In the genomic region with DNA sequence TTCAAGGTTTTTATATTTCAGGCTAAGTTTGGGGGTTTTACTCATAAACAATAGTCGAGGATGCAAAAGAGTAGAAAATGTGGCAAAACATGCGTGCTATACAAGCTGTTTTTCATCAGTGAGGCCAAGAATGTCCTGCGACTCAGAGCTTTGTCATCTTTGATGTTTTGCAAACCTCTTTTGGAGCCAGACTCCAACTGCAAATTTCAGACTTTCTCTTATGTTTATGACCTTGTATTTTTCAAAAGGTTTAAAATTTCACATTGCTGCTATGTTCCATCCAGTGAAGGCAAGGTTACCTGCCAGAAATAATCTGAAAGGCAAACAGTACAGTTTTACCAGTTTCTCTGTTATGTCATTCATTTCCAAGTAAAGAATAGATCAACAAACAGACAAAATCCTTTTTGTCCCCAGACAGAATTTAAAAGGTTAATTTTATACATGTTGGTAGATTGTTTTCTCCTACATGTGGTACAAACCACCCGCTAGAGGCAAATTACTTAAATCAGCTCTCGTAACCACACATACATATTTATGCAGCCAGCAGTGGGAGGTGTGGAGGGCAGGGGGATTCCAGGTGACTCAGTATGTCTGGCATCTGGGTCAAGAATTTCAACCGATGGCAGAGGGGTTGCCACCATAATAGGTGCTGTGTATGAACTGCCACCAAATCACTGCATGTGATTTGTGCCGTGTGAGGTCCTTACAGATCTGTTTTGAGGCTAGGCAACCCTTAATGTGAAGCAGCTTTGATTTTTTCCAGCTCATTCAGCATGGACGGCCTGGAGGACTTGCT, we compare ENCODE assay signal across 8 cellular contexts.
DNase-seq lines count a peak whose midpoint lies in the region; ATAC-seq and TF ChIP-seq lines count a peak whose summit lies in the region.

No MANE protein-coding gene starts in this region.

- H3K4me1 Mint-ChIP-seq in activated naive CD8-positive, alpha-beta T cell (ENCODE audit: low read depth): peaks cover 16% of the 10 kb centered on the region

- ATAC-seq in HG03442 (IDR thresholded peaks at IDR 0.05; ENCODE audit: unreplicated experiment) (peak; percentile 73), GM18873 (IDR thresholded peaks at IDR 0.05; ENCODE audit: low FRiP score, unreplicated experiment) (no peak)

- TF ChIP-seq CTCF in GM10266 (IDR thresholded peaks at IDR 0.05; ENCODE audit: control insufficient read depth, insufficient read depth, low read depth, missing control alignments): no peak
- TF ChIP-seq CTCF in sigmoid colon (IDR thresholded peaks at IDR 0.05): no peak

- no peak overlapping the region for H2BK15ac ChIP-seq in mesendoderm (replicated peaks; ENCODE audit: low read depth)

- no peaks in the 10 kb centered on the region for H3K36me3 ChIP-seq in mesendoderm (ENCODE audit: control insufficient read depth, insufficient read depth, low read length)
- H3K36me3 ChIP-seq in sigmoid colon: no peaks in the 10 kb centered on the region

- DNase-seq in AG20443 (ENCODE audit: low spot score) (peak; percentile 75), mesendoderm (peak; percentile 91), GM10266 (ENCODE audit: extremely low spot score) (no peak), sigmoid colon (no peak), DMS153 treated with DMSO at 0.1 percent for 48 hours (lab: John Stamatoyannopoulos, UW; ENCODE audit: unreplicated experiment) (no peak)

- H4K8ac ChIP-seq in mesendoderm (ENCODE audit: low read depth, low read length): no peak overlapping the region

- H3K4me2 ChIP-seq in mesendoderm (ENCODE audit: low read length): no peak overlapping the region

- no peak overlapping the region for H3K23ac ChIP-seq in mesendoderm (ENCODE audit: low read length)

- TF ChIP-seq POLR2A in sigmoid colon (IDR thresholded peaks at IDR 0.05): no peak

- peaks cover 9% of the 10 kb centered on the region for H3K27me3 Mint-ChIP-seq in activated naive CD8-positive, alpha-beta T cell

- H3K36me3 Mint-ChIP-seq in activated naive CD8-positive, alpha-beta T cell: peaks cover 6% of the 10 kb centered on the region

- H3K4me3 ChIP-seq in mesendoderm (ENCODE audit: low read length) (no peak overlapping the region), sigmoid colon (no peak overlapping the region)

- no peak overlapping the region for H2AK5ac ChIP-seq in mesendoderm (ENCODE audit: low read length)

- no peak overlapping the region for H2BK5ac ChIP-seq in mesendoderm (ENCODE audit: low read length)

- no peaks in the 10 kb centered on the region for H3K9me3 ChIP-seq in sigmoid colon

- no peak overlapping the region for H3K4ac ChIP-seq in mesendoderm (ENCODE audit: low read depth, low read length)

- H3K4me1 ChIP-seq in mesendoderm (ENCODE audit: control insufficient read depth, low read depth, low read length) (no peaks in the 10 kb centered on the region), sigmoid colon (peaks cover 0 to 25% (median 13%) of the 10 kb centered on the region in 4 donors)

- H3K4me3 Mint-ChIP-seq in activated naive CD8-positive, alpha-beta T cell: no peak overlapping the region

- H3K56ac ChIP-seq in mesendoderm (ENCODE audit: low read length): no peak overlapping the region

- no peaks in the 10 kb centered on the region for H3K79me1 ChIP-seq in mesendoderm (ENCODE audit: low read length)

- H3K9ac ChIP-seq in mesendoderm (ENCODE audit: low read length): no peak overlapping the region

- no peaks in the 10 kb centered on the region for H3K79me2 ChIP-seq in mesendoderm (ENCODE audit: control insufficient read depth, insufficient read depth, low read length)

- no peak overlapping the region for H4K5ac ChIP-seq in mesendoderm (ENCODE audit: low read length)

- no peak overlapping the region for H2BK120ac ChIP-seq in mesendoderm (ENCODE audit: low read depth, low read length)

- peak overlapping the region; percentile 69 for H3K27ac Mint-ChIP-seq in activated naive CD8-positive, alpha-beta T cell

- no peak for TF ChIP-seq EP300 in sigmoid colon (IDR thresholded peaks at IDR 0.05)

- H3K27me3 ChIP-seq in mesendoderm (ENCODE audit: insufficient read depth, low read length, poor library complexity) (no peaks in the 10 kb centered on the region), sigmoid colon (no peaks in the 10 kb centered on the region)

- no CpG with 5 or more reads among the region's 8 CpGs for WGBS in mesendoderm (ENCODE audit: extremely low coverage, insufficient coverage, low lambda C conversion rate)
- WGBS in sigmoid colon, 2 donors: 63 to 77% methylated on average over 8 of the region's 8 CpGs

- no peaks in the 10 kb centered on the region for H3K9me3 Mint-ChIP-seq in activated naive CD8-positive, alpha-beta T cell (ENCODE audit: low read depth)

- H3K18ac ChIP-seq in mesendoderm (ENCODE audit: low read length): peak overlapping the region; percentile 30

- intact Hi-C loops in sigmoid colon (cut with DNase I): no loop called here

- H3K27ac ChIP-seq in mesendoderm (ENCODE audit: low read depth, low read length): no peak overlapping the region
- peak overlapping the region in 2 of 4 donors; percentile 22 to 25 for H3K27ac ChIP-seq in sigmoid colon

Comparison
In these comparisons a context has a peak if more than half of its experiments do, and no peak if none do; other contexts are left out.
1. DNase-seq: peak in AG20443 (single experiment) and mesendoderm (single experiment); none in GM10266 (single experiment), sigmoid colon (single experiment) and DMS153 treated with DMSO at 0.1 percent for 48 hours (single experiment).